26 cellular contexts compared by ENCODE assay signal in the genomic region with DNA sequence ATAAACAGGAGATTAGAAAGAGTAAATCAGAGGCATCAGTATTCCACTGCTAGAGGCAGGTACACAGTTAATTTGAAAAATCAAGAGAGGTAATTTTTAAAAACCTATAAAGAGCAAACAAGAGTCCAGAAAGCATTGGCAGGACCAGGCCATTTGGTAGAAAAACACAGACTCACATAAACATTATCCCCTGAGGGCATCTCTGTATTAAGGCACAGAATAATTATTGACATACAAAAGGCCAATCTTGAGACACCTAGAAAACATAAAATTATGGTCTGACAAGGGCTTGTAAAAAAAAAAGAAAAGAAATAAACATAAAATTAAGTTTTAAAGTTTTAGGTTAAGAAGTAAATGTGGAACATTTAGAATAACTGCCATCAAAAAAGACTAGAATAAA.
"Had no signal": no experiment of that assay in that cellular context is flagged by ENCODE, and none has a peak within 500 bp of the region (broad histone marks: within the 10 kb centered on the region; RNA-seq: fewer than 3 reads in every experiment).

No MANE protein-coding gene starts in this region.

- H3K27ac Mint-ChIP-seq: nephron; neural progenitor cell; progenitor cell of endocrine pancreas; stimulated activated effector memory CD8-positive, alpha-beta T cell treated with anti-CD3 and anti-CD28 coated beads, Interleukin-12 subunit alpha, Interleukin-12 subunit beta, amount 100 ng/mL, for 72 hours; stimulated activated naive B cell treated with anti-CD40 and anti-IgM and Interleukin-4, amounts not matched to agents 10 μg/mL and 1 μg/mL and 100 μg/mL, for 72 hours; stimulated activated naive CD8-positive, alpha-beta T cell treated with anti-CD3 and anti-CD28 coated beads, Interleukin-15, Interleukin-2, amounts not matched to agents 100 ng/mL and 50 ng/mL, for 24 hours had no signal

- H3K9me3 ChIP-seq: ovary, psoas muscle, right lobe of liver, sigmoid colon, stomach, thoracic aorta, thyroid gland, tibial nerve, upper lobe of left lung, vagina had no signal

- H3K4me3 Mint-ChIP-seq: nephron; neural progenitor cell; stimulated activated effector memory CD8-positive, alpha-beta T cell treated with anti-CD3 and anti-CD28 coated beads, Interleukin-12 subunit alpha, Interleukin-12 subunit beta, amount 100 ng/mL, for 72 hours; stimulated activated naive B cell treated with anti-CD40 and anti-IgM and Interleukin-4, amounts not matched to agents 10 μg/mL and 1 μg/mL and 100 μg/mL, for 72 hours; stimulated activated naive CD8-positive, alpha-beta T cell treated with anti-CD3 and anti-CD28 coated beads, Interleukin-15, Interleukin-2, amounts not matched to agents 100 ng/mL and 50 ng/mL, for 24 hours had no signal

- H3K27ac ChIP-seq: neural progenitor cell, ovary, parathyroid adenoma, psoas muscle, right lobe of liver, sigmoid colon, stomach, thoracic aorta, upper lobe of left lung, vagina had no signal

- H3K9ac ChIP-seq: neural progenitor cell, parathyroid adenoma had no signal

- H3K79me2 ChIP-seq: parathyroid adenoma had no signal

- ATAC-seq: psoas muscle; right cardiac atrium; right lobe of liver; stimulated activated effector memory CD8-positive, alpha-beta T cell treated with anti-CD3 and anti-CD28 coated beads, Interleukin-12 subunit alpha, Interleukin-12 subunit beta, amount 100 ng/mL, for 72 hours; stimulated activated naive B cell treated with anti-CD40 and anti-IgM and Interleukin-4, amounts not matched to agents 10 μg/mL and 1 μg/mL and 100 μg/mL, for 72 hours had no signal

- H3K9me3 Mint-ChIP-seq: nephron; stimulated activated effector memory CD8-positive, alpha-beta T cell treated with anti-CD3 and anti-CD28 coated beads, Interleukin-12 subunit alpha, Interleukin-12 subunit beta, amount 100 ng/mL, for 72 hours; stimulated activated naive B cell treated with anti-CD40 and anti-IgM and Interleukin-4, amounts not matched to agents 10 μg/mL and 1 μg/mL and 100 μg/mL, for 72 hours; stimulated activated naive CD8-positive, alpha-beta T cell treated with anti-CD3 and anti-CD28 coated beads, Interleukin-15, Interleukin-2, amounts not matched to agents 100 ng/mL and 50 ng/mL, for 24 hours had no signal

- H3K36me3 Mint-ChIP-seq: stimulated activated effector memory CD8-positive, alpha-beta T cell treated with anti-CD3 and anti-CD28 coated beads, Interleukin-12 subunit alpha, Interleukin-12 subunit beta, amount 100 ng/mL, for 72 hours had no signal

- H2AFZ ChIP-seq: neural progenitor cell, parathyroid adenoma had no signal

- H3K36me3 ChIP-seq: ovary, right lobe of liver, sigmoid colon, stomach, thoracic aorta, thyroid gland, tibial nerve, upper lobe of left lung had no signal

- DNase-seq: occipital lobe; ovary; posterior cingulate gyrus; psoas muscle; right cardiac atrium; right lobe of liver; sigmoid colon; small intestine; stimulated activated CD4-positive, alpha-beta T cell treated with anti-CD3 and anti-CD28 coated beads, Interleukin-15, amount 100 ng/mL, for 24 hours; stimulated activated CD4-positive, alpha-beta T cell treated with anti-CD3 and anti-CD28 coated beads, Interleukin-2, amount 100 ng/mL, for 24 hours; stimulated activated CD4-positive, alpha-beta T cell treated with anti-CD3 and anti-CD28 coated beads, Interleukin-2, amount 100 ng/mL, for 48 hours; stimulated activated CD4-positive, alpha-beta T cell treated with anti-CD3 and anti-CD28 coated beads, Interleukin-4, amount 100 ng/mL, for 24 hours; stimulated activated naive B cell treated with anti-CD40 and anti-IgM and Interleukin-4, amounts not matched to agents 10 μg/mL and 1 μg/mL and 100 μg/mL, for 72 hours; stimulated activated naive CD4-positive, alpha-beta T cell treated with Interleukin-2 at 50 U/mL for 16 hours; stomach; thyroid gland; upper lobe of left lung had no signal

- H3K4me2 ChIP-seq: neural progenitor cell had no signal

- H3K4me3 ChIP-seq: neural progenitor cell, ovary, psoas muscle, right lobe of liver, sigmoid colon, stomach, thoracic aorta, thyroid gland, tibial nerve, upper lobe of left lung, vagina had no signal

- H3K27me3 ChIP-seq: neural progenitor cell, ovary, right lobe of liver, sigmoid colon, stomach, thyroid gland, tibial nerve, upper lobe of left lung, vagina had no signal

- H3K4me1 Mint-ChIP-seq: stimulated activated effector memory CD8-positive, alpha-beta T cell treated with anti-CD3 and anti-CD28 coated beads, Interleukin-12 subunit alpha, Interleukin-12 subunit beta, amount 100 ng/mL, for 72 hours had no signal
